In genomic region chr5:171418316-171418981, GRCh38 we compare ENCODE assay signal across 8 cellular contexts. TPM values are rescaled to one million over a fixed set of nuclear protein-coding genes. Genes with fewer than 3 reads are reported as not detected.
DNase-seq lines count a peak whose midpoint lies in the region; ATAC-seq and TF ChIP-seq lines count a peak whose summit lies in the region.

No MANE protein-coding gene starts in this region.

- DNase-seq in AG09319 (ENCODE audit: extremely low read depth, low read depth) (peak; percentile 65), NCI-H526 treated with DMSO at 0.1 percent for 48 hours (lab: John Stamatoyannopoulos, UW) (peak; percentile 32), epithelial cell of prostate (ENCODE audit: low read depth, low spot score) (peak; percentile 36), mesothelial cell of epicardium (ENCODE audit: low spot score in 2 of 2, unreplicated experiment in 2 of 2) (peak; percentile 75 to 88)
- peak in 2 of 3 experiments; percentile 28 to 29 for DNase-seq in activated CD8-positive, alpha-beta memory T cell treated with anti-CD3 and anti-CD28 coated beads for 48 hours (ENCODE audit: low read depth in 2 of 3, low spot score in 2 of 3)
- peak; percentile 43 to 79 for DNase-seq in stimulated activated effector memory CD8-positive, alpha-beta T cell treated with anti-CD3 and anti-CD28 coated beads, Interleukin-12 subunit alpha, Interleukin-12 subunit beta, amount 100 ng/mL, for 72 hours (ENCODE audit: low spot score in 2 of 2)

- H3K4me3 Mint-ChIP-seq in mesothelial cell of epicardium = peak overlapping the region; percentile 76
- H3K4me3 Mint-ChIP-seq in stimulated activated effector memory CD8-positive, alpha-beta T cell treated with anti-CD3 and anti-CD28 coated beads, Interleukin-12 subunit alpha, Interleukin-12 subunit beta, amount 100 ng/mL, for 72 hours = peak overlapping the region; percentile 65

- H3K36me3 Mint-ChIP-seq in mesothelial cell of epicardium = no peaks in the 10 kb centered on the region
- H3K36me3 Mint-ChIP-seq in stimulated activated effector memory CD8-positive, alpha-beta T cell treated with anti-CD3 and anti-CD28 coated beads, Interleukin-12 subunit alpha, Interleukin-12 subunit beta, amount 100 ng/mL, for 72 hours = peaks cover 25% of the 10 kb centered on the region

- peak; percentile 89 for TF ChIP-seq CTCF in AG09319 (IDR thresholded peaks at IDR 0.05; ENCODE audit: low read depth, low read length)
- TF ChIP-seq CTCF in mesothelial cell of epicardium (IDR thresholded peaks at IDR 0.05; ENCODE audit: unreplicated experiment) = peak; percentile 85

- ATAC-seq in GM18867 (IDR thresholded peaks at IDR 0.05; ENCODE audit: unreplicated experiment) (peak; percentile 79), HG03066 (IDR thresholded peaks at IDR 0.05; ENCODE audit: low read depth, unreplicated experiment) (peak; percentile 68)
- ATAC-seq in stimulated activated effector memory CD8-positive, alpha-beta T cell treated with anti-CD3 and anti-CD28 coated beads, Interleukin-12 subunit alpha, Interleukin-12 subunit beta, amount 100 ng/mL, for 72 hours = peak; percentile 73

- H3K27ac ChIP-seq in epithelial cell of prostate = no peak overlapping the region

- H3K27ac Mint-ChIP-seq in mesothelial cell of epicardium = peak overlapping the region; percentile 92
- no peak overlapping the region for H3K27ac Mint-ChIP-seq in stimulated activated effector memory CD8-positive, alpha-beta T cell treated with anti-CD3 and anti-CD28 coated beads, Interleukin-12 subunit alpha, Interleukin-12 subunit beta, amount 100 ng/mL, for 72 hours

- H3K27me3 Mint-ChIP-seq in mesothelial cell of epicardium (ENCODE audit: low read depth) = peaks cover 27% of the 10 kb centered on the region

- H3K9me3 Mint-ChIP-seq in mesothelial cell of epicardium = no peaks in the 10 kb centered on the region
- H3K9me3 Mint-ChIP-seq in stimulated activated effector memory CD8-positive, alpha-beta T cell treated with anti-CD3 and anti-CD28 coated beads, Interleukin-12 subunit alpha, Interleukin-12 subunit beta, amount 100 ng/mL, for 72 hours = no peaks in the 10 kb centered on the region

- H3K4me1 Mint-ChIP-seq in mesothelial cell of epicardium = peaks cover 22% of the 10 kb centered on the region
- H3K4me1 Mint-ChIP-seq in stimulated activated effector memory CD8-positive, alpha-beta T cell treated with anti-CD3 and anti-CD28 coated beads, Interleukin-12 subunit alpha, Interleukin-12 subunit beta, amount 100 ng/mL, for 72 hours = peaks cover 11% of the 10 kb centered on the region

RNA-seq across cellular contexts. Expression of gene FGF18, which starts 1.0 kb away (rescaled TPM):
- 10.2 to 11.7 TPM (median 11.3 TPM) in 3 replicates for total RNA-seq in mesothelial cell of epicardium

RNA-seq across cellular contexts. Expression of gene NPM1, which starts 30.8 kb away (rescaled TPM):
- 1,674 to 1,837 TPM (median 1,792 TPM) in 3 replicates for total RNA-seq in mesothelial cell of epicardium

Comparison
In these comparisons a context has a peak if more than half of its experiments do, and no peak if none do; other contexts are left out.
1. DNase-seq: peak in every context shown above with its lines; median percentile 82 in mesothelial cell of epicardium; 65 in AG09319; 61 in stimulated activated effector memory CD8-positive, alpha-beta T cell treated with anti-CD3 and anti-CD28 coated beads, Interleukin-12 subunit alpha, Interleukin-12 subunit beta, amount 100 ng/mL, for 72 hours; 36 in epithelial cell of prostate; 32 in NCI-H526 treated with DMSO at 0.1 percent for 48 hours; 28 in activated CD8-positive, alpha-beta memory T cell treated with anti-CD3 and anti-CD28 coated beads for 48 hours.